Comparison of ENCODE assay signal across 11 cellular contexts in genomic region chr20:16069416-16070010, GRCh38.
A peak's percentile ranks its signal among the peaks of the same experiment; 100 is the strongest.
DNase-seq lines count a peak whose midpoint lies in the region; ATAC-seq and TF ChIP-seq lines count a peak whose summit lies in the region.
"Had no signal": no experiment of that assay in that cellular context is flagged by ENCODE, and none has a peak within 500 bp of the region (broad histone marks: within the 10 kb centered on the region; RNA-seq: fewer than 3 reads in every experiment).

No MANE protein-coding gene starts in this region.

- H3K4me3 Mint-ChIP-seq in effector memory CD8-positive, alpha-beta T cell: no peak overlapping the region
- H3K4me3 Mint-ChIP-seq: nephron had no signal

- CTCF ChIA-PET in GM10248 (lab: Yijun Ruan, JAX): interaction anchor here (1.0 to 1.4 kb wide), 3 partner anchors 8 to 47 kb away, joined by 3 to 7 read pairs (median 4); no protein-coding TSS in a partner anchor

- TF ChIP-seq CTCF in GM10248 (IDR thresholded peaks at IDR 0.05; ENCODE audit: control extremely low read depth, extremely low read depth, low read depth, missing control alignments) (no peak), uterus (IDR thresholded peaks at IDR 0.05) (no peak)

- no peaks in the 10 kb centered on the region for H3K27me3 ChIP-seq in uterus
- H3K27me3 ChIP-seq: vagina had no signal

- no peak overlapping the region for H3K4me3 ChIP-seq in uterus
- H3K4me3 ChIP-seq: vagina had no signal

- ATAC-seq in GM19455 (IDR thresholded peaks at IDR 0.05; ENCODE audit: unreplicated experiment): peak; percentile 90
- ATAC-seq in HG02973 (IDR thresholded peaks at IDR 0.05; ENCODE audit: unreplicated experiment): peak; percentile 92
- ATAC-seq in effector memory CD8-positive, alpha-beta T cell (replicated peaks): no peak

- POLR2A ChIA-PET in GM10248 (lab: Yijun Ruan, JAX): no interaction called here

- H3K27ac ChIP-seq in uterus: no peak overlapping the region
- H3K27ac ChIP-seq: vagina had no signal

- no peaks in the 10 kb centered on the region for H3K4me1 Mint-ChIP-seq in effector memory CD8-positive, alpha-beta T cell (ENCODE audit: low read depth in 2 of 2)

- H3K27ac Mint-ChIP-seq in effector memory CD8-positive, alpha-beta T cell: no peak overlapping the region
- H3K27ac Mint-ChIP-seq: nephron had no signal

- no peaks in the 10 kb centered on the region for H3K36me3 ChIP-seq in uterus
- H3K36me3 ChIP-seq: vagina had no signal

- DNase-seq in GM10248 (ENCODE audit: extremely low spot score) (peak; percentile 24), NAMALWA (ENCODE audit: low spot score) (peak; percentile 37), uterus (no peak), NCI-H345 (lab: John Stamatoyannopoulos, UW) (no peak)
- DNase-seq in effector memory CD8-positive, alpha-beta T cell: no peak
- DNase-seq in stimulated activated naive CD4-positive, alpha-beta T cell (lab: John Stamatoyannopoulos, UW): no peak
- DNase-seq: activated naive CD4-positive, alpha-beta T cell had no signal

- no peaks in the 10 kb centered on the region for H3K9me3 ChIP-seq in uterus
- H3K9me3 ChIP-seq: vagina had no signal

- intact Hi-C loops in uterus (cut with DNase I; ENCODE audit: low total_unique reads): no loop called here

- peaks cover 13% of the 10 kb centered on the region in 2 donors for H3K9me3 Mint-ChIP-seq in effector memory CD8-positive, alpha-beta T cell

- no peak for TF ChIP-seq POLR2A in uterus (IDR thresholded peaks at IDR 0.05)

- no peaks in the 10 kb centered on the region for H3K36me3 Mint-ChIP-seq in effector memory CD8-positive, alpha-beta T cell (ENCODE audit: insufficient read depth)

- no peaks in the 10 kb centered on the region for H3K4me1 ChIP-seq in uterus
- H3K4me1 ChIP-seq: vagina had no signal

- H3K27me3 Mint-ChIP-seq in effector memory CD8-positive, alpha-beta T cell: no peaks in the 10 kb centered on the region

Comparison
In these comparisons a context has a peak if more than half of its experiments do, and no peak if none do; other contexts are left out.
1. DNase-seq: peak in GM10248 (single experiment) and NAMALWA (single experiment); none in uterus (0 of 2), NCI-H345 (single experiment), effector memory CD8-positive, alpha-beta T cell (0 of 3) and stimulated activated naive CD4-positive, alpha-beta T cell (0 of 6).